ENCODE assay signal across 2 cellular contexts in the genomic region with DNA sequence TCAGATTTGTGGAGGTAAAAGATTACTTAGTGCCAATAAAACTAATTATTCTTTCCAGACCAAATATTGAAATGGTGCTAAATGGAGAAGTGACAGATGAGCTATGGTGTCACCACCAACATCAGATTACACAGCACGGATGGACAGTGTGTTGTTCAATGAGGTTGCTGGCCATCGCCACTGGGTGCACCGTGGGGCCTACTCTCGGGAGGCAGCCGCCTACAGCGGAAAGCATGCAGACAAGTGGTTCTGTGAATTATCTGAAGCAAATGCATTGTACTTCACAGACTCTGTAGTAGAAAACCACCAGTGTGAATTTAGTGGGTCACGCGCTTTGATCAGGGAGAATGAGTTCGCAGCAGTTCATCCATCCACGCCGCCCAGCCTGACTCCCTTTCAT.
TF ChIP-seq lines count a peak whose summit lies in the region.

No MANE protein-coding gene starts in this region.

TF ChIP-seq in K562, 482 proteins besides CTCF, POLR2A, EP300 and RAD21:
- TF ChIP-seq, protein P1, sequence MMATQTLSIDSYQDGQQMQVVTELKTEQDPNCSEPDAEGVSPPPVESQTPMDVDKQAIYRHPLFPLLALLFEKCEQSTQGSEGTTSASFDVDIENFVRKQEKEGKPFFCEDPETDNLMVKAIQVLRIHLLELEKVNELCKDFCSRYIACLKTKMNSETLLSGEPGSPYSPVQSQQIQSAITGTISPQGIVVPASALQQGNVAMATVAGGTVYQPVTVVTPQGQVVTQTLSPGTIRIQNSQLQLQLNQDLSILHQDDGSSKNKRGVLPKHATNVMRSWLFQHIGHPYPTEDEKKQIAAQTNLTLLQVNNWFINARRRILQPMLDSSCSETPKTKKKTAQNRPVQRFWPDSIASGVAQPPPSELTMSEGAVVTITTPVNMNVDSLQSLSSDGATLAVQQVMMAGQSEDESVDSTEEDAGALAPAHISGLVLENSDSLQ (IDR thresholded peaks at IDR 0.05), result no peak
- TF ChIP-seq ZNF41 (CRISPR knock-in tag; conservative IDR thresholded peaks at IDR 0.05), result no peak
- no peak for TF ChIP-seq PHTF2 (CRISPR knock-in tag; IDR thresholded peaks at IDR 0.05)
- no peak for TF ChIP-seq TEAD4 (IDR thresholded peaks at IDR 0.05; ENCODE audit: low read length)
- TF ChIP-seq TEAD4 (CRISPR knock-in tag; IDR thresholded peaks at IDR 0.05; ENCODE audit: borderline replicate concordance), result no peak
- no peak for TF ChIP-seq CTBP1 (IDR thresholded peaks at IDR 0.05; ENCODE audit: borderline replicate concordance)
- no peak for TF ChIP-seq PCBP2 (IDR thresholded peaks at IDR 0.05; ENCODE audit: low read depth, low read length, poor library complexity, severe bottlenecking)
- TF ChIP-seq, protein P2, sequence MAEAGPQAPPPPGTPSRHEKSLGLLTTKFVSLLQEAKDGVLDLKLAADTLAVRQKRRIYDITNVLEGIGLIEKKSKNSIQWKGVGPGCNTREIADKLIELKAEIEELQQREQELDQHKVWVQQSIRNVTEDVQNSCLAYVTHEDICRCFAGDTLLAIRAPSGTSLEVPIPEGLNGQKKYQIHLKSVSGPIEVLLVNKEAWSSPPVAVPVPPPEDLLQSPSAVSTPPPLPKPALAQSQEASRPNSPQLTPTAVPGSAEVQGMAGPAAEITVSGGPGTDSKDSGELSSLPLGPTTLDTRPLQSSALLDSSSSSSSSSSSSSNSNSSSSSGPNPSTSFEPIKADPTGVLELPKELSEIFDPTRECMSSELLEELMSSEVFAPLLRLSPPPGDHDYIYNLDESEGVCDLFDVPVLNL (CRISPR knock-in tag; IDR thresholded peaks at IDR 0.05; ENCODE audit: low read depth), result no peak
- TF ChIP-seq KDM4B (IDR thresholded peaks at IDR 0.05; ENCODE audit: borderline replicate concordance in 2 of 2, low read depth in 1 of 2), result no peak
- TF ChIP-seq TFAM (CRISPR knock-in tag; conservative IDR thresholded peaks at IDR 0.05), result no peak
- TF ChIP-seq NFATC3 (IDR thresholded peaks at IDR 0.05), result no peak
- no peak for TF ChIP-seq DPF2 (IDR thresholded peaks at IDR 0.05)
- TF ChIP-seq, protein P3, sequence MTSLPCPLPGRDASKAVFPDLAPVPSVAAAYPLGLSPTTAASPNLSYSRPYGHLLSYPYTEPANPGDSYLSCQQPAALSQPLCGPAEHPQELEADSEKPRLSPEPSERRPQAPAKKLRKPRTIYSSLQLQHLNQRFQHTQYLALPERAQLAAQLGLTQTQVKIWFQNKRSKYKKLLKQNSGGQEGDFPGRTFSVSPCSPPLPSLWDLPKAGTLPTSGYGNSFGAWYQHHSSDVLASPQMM (CRISPR knock-in tag; IDR thresholded peaks at IDR 0.05), result no peak
- no peak for TF ChIP-seq CBX2 (IDR thresholded peaks at IDR 0.05; ENCODE audit: insufficient read depth, low read length, poor library complexity, severe bottlenecking)
- TF ChIP-seq CHD2 (IDR thresholded peaks at IDR 0.05; ENCODE audit: low read depth, low read length), result no peak
- TF ChIP-seq, protein P4, sequence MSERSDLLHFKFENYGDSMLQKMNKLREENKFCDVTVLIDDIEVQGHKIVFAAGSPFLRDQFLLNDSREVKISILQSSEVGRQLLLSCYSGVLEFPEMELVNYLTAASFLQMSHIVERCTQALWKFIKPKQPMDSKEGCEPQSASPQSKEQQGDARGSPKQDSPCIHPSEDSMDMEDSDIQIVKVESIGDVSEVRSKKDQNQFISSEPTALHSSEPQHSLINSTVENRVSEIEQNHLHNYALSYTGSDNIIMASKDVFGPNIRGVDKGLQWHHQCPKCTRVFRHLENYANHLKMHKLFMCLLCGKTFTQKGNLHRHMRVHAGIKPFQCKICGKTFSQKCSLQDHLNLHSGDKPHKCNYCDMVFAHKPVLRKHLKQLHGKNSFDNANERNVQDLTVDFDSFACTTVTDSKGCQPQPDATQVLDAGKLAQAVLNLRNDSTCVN (CRISPR knock-in tag; IDR thresholded peaks at IDR 0.05), result no peak
- TF ChIP-seq, protein P5, sequence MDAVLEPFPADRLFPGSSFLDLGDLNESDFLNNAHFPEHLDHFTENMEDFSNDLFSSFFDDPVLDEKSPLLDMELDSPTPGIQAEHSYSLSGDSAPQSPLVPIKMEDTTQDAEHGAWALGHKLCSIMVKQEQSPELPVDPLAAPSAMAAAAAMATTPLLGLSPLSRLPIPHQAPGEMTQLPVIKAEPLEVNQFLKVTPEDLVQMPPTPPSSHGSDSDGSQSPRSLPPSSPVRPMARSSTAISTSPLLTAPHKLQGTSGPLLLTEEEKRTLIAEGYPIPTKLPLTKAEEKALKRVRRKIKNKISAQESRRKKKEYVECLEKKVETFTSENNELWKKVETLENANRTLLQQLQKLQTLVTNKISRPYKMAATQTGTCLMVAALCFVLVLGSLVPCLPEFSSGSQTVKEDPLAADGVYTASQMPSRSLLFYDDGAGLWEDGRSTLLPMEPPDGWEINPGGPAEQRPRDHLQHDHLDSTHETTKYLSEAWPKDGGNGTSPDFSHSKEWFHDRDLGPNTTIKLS (IDR thresholded peaks at IDR 0.05; ENCODE audit: borderline replicate concordance, low read depth), result no peak
- TF ChIP-seq ZNF124 (CRISPR knock-in tag; IDR thresholded peaks at IDR 0.05), result no peak

TF ChIP-seq in HepG2, 621 proteins besides CTCF, POLR2A, EP300 and RAD21:
- TF ChIP-seq, protein P6, sequence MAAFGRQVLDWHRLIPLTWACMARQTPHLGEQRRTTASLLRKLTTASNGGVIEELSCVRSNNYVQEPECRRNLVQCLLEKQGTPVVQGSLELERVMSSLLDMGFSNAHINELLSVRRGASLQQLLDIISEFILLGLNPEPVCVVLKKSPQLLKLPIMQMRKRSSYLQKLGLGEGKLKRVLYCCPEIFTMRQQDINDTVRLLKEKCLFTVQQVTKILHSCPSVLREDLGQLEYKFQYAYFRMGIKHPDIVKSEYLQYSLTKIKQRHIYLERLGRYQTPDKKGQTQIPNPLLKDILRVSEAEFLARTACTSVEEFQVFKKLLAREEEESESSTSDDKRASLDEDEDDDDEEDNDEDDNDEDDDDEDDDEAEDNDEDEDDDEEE (CRISPR knock-in tag; IDR thresholded peaks at IDR 0.05), result no peak
- TF ChIP-seq, protein P7, sequence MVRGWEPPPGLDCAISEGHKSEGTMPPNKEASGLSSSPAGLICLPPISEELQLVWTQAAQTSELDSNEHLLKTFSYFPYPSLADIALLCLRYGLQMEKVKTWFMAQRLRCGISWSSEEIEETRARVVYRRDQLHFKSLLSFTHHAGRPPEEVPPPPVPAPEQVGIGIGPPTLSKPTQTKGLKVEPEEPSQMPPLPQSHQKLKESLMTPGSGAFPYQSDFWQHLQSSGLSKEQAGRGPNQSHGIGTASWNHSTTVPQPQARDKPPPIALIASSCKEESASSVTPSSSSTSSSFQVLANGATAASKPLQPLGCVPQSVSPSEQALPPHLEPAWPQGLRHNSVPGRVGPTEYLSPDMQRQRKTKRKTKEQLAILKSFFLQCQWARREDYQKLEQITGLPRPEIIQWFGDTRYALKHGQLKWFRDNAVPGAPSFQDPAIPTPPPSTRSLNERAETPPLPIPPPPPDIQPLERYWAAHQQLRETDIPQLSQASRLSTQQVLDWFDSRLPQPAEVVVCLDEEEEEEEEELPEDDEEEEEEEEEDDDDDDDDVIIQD (CRISPR knock-in tag; IDR thresholded peaks at IDR 0.05; ENCODE audit: low read depth), result no peak
- TF ChIP-seq, protein P8, sequence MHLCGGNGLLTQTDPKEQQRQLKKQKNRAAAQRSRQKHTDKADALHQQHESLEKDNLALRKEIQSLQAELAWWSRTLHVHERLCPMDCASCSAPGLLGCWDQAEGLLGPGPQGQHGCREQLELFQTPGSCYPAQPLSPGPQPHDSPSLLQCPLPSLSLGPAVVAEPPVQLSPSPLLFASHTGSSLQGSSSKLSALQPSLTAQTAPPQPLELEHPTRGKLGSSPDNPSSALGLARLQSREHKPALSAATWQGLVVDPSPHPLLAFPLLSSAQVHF (CRISPR knock-in tag; IDR thresholded peaks at IDR 0.05), result no peak
- TF ChIP-seq SP5 (CRISPR knock-in tag; IDR thresholded peaks at IDR 0.05; ENCODE audit: borderline replicate concordance, low read depth) (no peak), IKZF1 (IDR thresholded peaks at IDR 0.05) (no peak), MATR3 (CRISPR knock-in tag; IDR thresholded peaks at IDR 0.05) (no peak), HNF4A (CRISPR knock-in tag; IDR thresholded peaks at IDR 0.05) (no peak), ZNF790 (CRISPR knock-in tag; IDR thresholded peaks at IDR 0.05; ENCODE audit: borderline replicate concordance) (no peak), ZMYM4 (CRISPR knock-in tag; IDR thresholded peaks at IDR 0.05) (0 out of 2 replicates have a peak, but pooled peaks have one; percentile 14), TEAD2 (CRISPR knock-in tag; IDR thresholded peaks at IDR 0.05) (no peak), ZBTB38 (CRISPR knock-in tag; IDR thresholded peaks at IDR 0.05) (0 out of 2 replicates have a peak, but pooled peaks have one; percentile 19)
- TF ChIP-seq, protein P9, sequence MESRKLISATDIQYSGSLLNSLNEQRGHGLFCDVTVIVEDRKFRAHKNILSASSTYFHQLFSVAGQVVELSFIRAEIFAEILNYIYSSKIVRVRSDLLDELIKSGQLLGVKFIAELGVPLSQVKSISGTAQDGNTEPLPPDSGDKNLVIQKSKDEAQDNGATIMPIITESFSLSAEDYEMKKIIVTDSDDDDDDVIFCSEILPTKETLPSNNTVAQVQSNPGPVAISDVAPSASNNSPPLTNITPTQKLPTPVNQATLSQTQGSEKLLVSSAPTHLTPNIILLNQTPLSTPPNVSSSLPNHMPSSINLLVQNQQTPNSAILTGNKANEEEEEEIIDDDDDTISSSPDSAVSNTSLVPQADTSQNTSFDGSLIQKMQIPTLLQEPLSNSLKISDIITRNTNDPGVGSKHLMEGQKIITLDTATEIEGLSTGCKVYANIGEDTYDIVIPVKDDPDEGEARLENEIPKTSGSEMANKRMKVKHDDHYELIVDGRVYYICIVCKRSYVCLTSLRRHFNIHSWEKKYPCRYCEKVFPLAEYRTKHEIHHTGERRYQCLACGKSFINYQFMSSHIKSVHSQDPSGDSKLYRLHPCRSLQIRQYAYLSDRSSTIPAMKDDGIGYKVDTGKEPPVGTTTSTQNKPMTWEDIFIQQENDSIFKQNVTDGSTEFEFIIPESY (CRISPR knock-in tag; IDR thresholded peaks at IDR 0.05), result peak; percentile 73; the same call in 1 of the 2 replicates
- TF ChIP-seq, protein P10, sequence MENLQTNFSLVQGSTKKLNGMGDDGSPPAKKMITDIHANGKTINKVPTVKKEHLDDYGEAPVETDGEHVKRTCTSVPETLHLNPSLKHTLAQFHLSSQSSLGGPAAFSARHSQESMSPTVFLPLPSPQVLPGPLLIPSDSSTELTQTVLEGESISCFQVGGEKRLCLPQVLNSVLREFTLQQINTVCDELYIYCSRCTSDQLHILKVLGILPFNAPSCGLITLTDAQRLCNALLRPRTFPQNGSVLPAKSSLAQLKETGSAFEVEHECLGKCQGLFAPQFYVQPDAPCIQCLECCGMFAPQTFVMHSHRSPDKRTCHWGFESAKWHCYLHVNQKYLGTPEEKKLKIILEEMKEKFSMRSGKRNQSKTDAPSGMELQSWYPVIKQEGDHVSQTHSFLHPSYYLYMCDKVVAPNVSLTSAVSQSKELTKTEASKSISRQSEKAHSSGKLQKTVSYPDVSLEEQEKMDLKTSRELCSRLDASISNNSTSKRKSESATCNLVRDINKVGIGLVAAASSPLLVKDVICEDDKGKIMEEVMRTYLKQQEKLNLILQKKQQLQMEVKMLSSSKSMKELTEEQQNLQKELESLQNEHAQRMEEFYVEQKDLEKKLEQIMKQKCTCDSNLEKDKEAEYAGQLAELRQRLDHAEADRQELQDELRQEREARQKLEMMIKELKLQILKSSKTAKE (CRISPR knock-in tag; IDR thresholded peaks at IDR 0.05; ENCODE audit: borderline replicate concordance), result no peak
- TF ChIP-seq, protein P11, sequence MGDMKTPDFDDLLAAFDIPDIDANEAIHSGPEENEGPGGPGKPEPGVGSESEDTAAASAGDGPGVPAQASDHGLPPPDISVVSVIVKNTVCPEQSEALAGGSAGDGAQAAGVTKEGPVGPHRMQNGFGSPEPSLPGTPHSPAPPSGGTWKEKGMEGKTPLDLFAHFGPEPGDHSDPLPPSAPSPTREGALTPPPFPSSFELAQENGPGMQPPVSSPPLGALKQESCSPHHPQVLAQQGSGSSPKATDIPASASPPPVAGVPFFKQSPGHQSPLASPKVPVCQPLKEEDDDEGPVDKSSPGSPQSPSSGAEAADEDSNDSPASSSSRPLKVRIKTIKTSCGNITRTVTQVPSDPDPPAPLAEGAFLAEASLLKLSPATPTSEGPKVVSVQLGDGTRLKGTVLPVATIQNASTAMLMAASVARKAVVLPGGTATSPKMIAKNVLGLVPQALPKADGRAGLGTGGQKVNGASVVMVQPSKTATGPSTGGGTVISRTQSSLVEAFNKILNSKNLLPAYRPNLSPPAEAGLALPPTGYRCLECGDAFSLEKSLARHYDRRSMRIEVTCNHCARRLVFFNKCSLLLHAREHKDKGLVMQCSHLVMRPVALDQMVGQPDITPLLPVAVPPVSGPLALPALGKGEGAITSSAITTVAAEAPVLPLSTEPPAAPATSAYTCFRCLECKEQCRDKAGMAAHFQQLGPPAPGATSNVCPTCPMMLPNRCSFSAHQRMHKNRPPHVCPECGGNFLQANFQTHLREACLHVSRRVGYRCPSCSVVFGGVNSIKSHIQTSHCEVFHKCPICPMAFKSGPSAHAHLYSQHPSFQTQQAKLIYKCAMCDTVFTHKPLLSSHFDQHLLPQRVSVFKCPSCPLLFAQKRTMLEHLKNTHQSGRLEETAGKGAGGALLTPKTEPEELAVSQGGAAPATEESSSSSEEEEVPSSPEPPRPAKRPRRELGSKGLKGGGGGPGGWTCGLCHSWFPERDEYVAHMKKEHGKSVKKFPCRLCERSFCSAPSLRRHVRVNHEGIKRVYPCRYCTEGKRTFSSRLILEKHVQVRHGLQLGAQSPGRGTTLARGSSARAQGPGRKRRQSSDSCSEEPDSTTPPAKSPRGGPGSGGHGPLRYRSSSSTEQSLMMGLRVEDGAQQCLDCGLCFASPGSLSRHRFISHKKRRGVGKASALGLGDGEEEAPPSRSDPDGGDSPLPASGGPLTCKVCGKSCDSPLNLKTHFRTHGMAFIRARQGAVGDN (CRISPR knock-in tag; IDR thresholded peaks at IDR 0.05), result no peak; the same call in 1 of the 2 replicates
- TF ChIP-seq, protein P12, sequence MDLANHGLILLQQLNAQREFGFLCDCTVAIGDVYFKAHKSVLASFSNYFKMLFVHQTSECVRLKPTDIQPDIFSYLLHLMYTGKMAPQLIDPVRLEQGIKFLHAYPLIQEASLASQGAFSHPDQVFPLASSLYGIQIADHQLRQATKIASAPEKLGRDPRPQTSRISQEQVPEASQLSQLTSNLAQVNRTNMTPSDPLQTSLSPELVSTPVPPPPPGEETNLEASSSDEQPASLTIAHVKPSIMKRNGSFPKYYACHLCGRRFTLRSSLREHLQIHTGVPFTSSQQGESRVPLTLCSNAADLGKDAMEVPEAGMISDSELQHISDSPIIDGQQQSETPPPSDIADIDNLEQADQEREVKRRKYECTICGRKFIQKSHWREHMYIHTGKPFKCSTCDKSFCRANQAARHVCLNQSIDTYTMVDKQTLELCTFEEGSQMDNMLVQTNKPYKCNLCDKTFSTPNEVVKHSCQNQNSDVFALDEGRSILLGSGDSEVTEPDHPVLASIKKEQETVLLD (CRISPR knock-in tag; IDR thresholded peaks at IDR 0.05; ENCODE audit: low read depth), result no peak
